Comparison of ENCODE assay signal across 1 cellular context in the genomic region with DNA sequence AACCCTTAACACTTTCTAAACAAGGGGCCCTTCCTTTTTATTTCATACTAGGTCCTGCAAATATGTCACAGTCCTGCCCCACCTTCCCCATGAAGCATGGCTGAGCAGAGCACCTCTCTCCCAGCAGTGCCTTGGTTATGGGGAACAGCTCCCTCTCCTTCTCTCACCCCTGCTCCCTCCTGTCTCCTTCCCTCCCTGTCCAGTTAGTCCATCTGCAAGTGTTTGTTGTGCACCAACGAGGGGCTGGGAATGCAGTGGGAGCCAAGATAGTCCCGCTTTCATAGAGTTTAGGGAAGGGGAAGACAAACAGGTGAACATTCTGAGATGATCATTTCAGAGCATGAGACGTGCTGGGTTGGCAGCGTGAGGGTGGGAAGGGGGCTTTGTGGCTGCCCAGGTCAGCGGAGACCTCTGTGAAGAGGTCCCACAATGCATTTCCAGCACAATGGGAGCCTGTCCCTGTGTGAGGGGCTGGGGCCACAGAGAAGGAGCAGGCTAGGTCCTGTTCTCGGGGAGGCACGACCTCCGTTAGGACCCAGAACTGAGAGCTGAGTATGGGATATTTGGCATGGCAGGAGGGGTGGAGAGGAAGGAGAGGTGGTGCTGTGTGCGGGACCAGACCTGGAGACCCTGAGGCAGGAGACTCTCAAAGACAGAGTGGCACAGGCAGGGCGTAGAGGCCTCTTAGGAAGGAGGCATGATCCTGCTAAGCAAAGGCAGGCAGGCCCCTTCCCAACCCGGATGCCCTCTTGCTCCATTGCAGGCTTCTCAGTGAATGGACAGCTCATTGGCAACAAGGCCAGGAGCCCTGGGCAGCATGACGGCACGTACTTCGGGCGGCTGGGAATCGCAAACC.
TF ChIP-seq lines count a peak whose summit lies in the region.

No MANE protein-coding gene starts in this region.

TF ChIP-seq in H1, 55 proteins besides CTCF, POLR2A, EP300 and RAD21:
- TF ChIP-seq KDM4A (IDR thresholded peaks at IDR 0.05; ENCODE audit: low read depth, low read length, severe bottlenecking) (no peak), SAP30 (IDR thresholded peaks at IDR 0.05; ENCODE audit: insufficient read depth, insufficient replicate concordance, low read length) (no peak), RBBP5 (IDR thresholded peaks at IDR 0.05; ENCODE audit: borderline replicate concordance, low read depth, low read length) (no peak), KDM5A (IDR thresholded peaks at IDR 0.05; ENCODE audit: low read length) (no peak), SIX5 (IDR thresholded peaks at IDR 0.05; ENCODE audit: low read depth, low read length) (no peak), TEAD4 (IDR thresholded peaks at IDR 0.05; ENCODE audit: low read depth, low read length) (no peak), BCL11A (IDR thresholded peaks at IDR 0.05; ENCODE audit: low read depth in 2 of 2, low read length in 2 of 2) (no peak), USF2 (IDR thresholded peaks at IDR 0.05; ENCODE audit: low read length) (no peak)
